In genomic region chr15:89087830-89088604, GRCh38 we compare ENCODE assay signal across 8 cellular contexts. TPM values are rescaled to one million over a fixed set of nuclear protein-coding genes. Genes with fewer than 3 reads are reported as not detected.
DNase-seq lines count a peak whose midpoint lies in the region; ATAC-seq, FAIRE-seq and TF ChIP-seq lines count a peak whose summit lies in the region.

ABHD2 (plus strand) TSS chr15:89088456; CDS start chr15:89116328, 27,872 bp downstream.

- peaks cover 4% of the 10 kb centered on the region for H3K36me3 Mint-ChIP-seq in Calu3 (ENCODE audit: insufficient read depth, unreplicated experiment)
- no peaks in the 10 kb centered on the region for H3K36me3 Mint-ChIP-seq in mesothelial cell of epicardium

- H3K27me3 Mint-ChIP-seq in Calu3 (ENCODE audit: unreplicated experiment) (no peaks in the 10 kb centered on the region), mesothelial cell of epicardium (ENCODE audit: low read depth) (no peaks in the 10 kb centered on the region)

- peak; percentile 99 for FAIRE-seq in endometrium (lab: Jason Lieb, UNC)

- H3K27ac Mint-ChIP-seq in Calu3 (ENCODE audit: unreplicated experiment) (peak within 1 kb of the TSS; percentile 84), mesothelial cell of epicardium (no peak within 1 kb of the TSS)

- intact Hi-C loops in Calu3 (cut with micrococcal nuclease; ENCODE audit: unreplicated experiment), result loop anchor here (1.0 to 2.0 kb wide), 4 partner anchors 17 to 79 kb away; no protein-coding TSS in a partner anchor

- H3K27me3 ChIP-seq in HUES64 (ENCODE audit: insufficient read depth, low read length), result no peaks in the 10 kb centered on the region
- H3K27me3 ChIP-seq in OCI-LY1 (ENCODE audit: insufficient read depth, low read length), result no peaks in the 10 kb centered on the region

- no peak for TF ChIP-seq CTCF in Calu3 (IDR thresholded peaks at IDR 0.05; ENCODE audit: unreplicated experiment)
- TF ChIP-seq CTCF in OCI-LY1 (IDR thresholded peaks at IDR 0.05; ENCODE audit: low read length), result no peak
- no peak for TF ChIP-seq CTCF in mesothelial cell of epicardium (IDR thresholded peaks at IDR 0.05; ENCODE audit: unreplicated experiment)

- DNase-seq in Calu3 (peak; percentile 100), mesothelial cell of epicardium (ENCODE audit: low spot score in 2 of 2, unreplicated experiment in 2 of 2) (peak; percentile 94 to 98)
- DNase-seq in activated CD8-positive, alpha-beta memory T cell treated with anti-CD3 and anti-CD28 coated beads, Interleukin-2, amount 50 U/mL, for 4 hours, result peak; percentile 96
- peak; percentile 94 to 98 for DNase-seq in stimulated activated CD8-positive, alpha-beta memory T cell treated with anti-CD3 and anti-CD28 coated beads, Interleukin-2, amount 100 ng/mL, for 1 hour (ENCODE audit: low read depth in 2 of 2)

- peak within 1 kb of the TSS; percentile 95 for H3K4me2 ChIP-seq in OCI-LY1 (ENCODE audit: low read length)

- H3K27ac ChIP-seq in HUES64 (ENCODE audit: low read depth, low read length), result peak within 1 kb of the TSS; percentile 70
- H3K27ac ChIP-seq in OCI-LY1 (ENCODE audit: low read depth, low read length, poor library complexity, severe bottlenecking), result peak within 1 kb of the TSS; percentile 78

- H3K79me2 ChIP-seq in OCI-LY1 (ENCODE audit: insufficient read depth, low read length), result 0 out of 2 replicates have a peak, but pooled peaks cover 4% of the 10 kb centered on the region

- ATAC-seq in GM21447 (IDR thresholded peaks at IDR 0.05; ENCODE audit: unreplicated experiment), result peak; percentile 95

- BruUV-seq in Calu3 (replicated peaks; lab: Mats Ljungman, UMichigan), result no TSS peak

- CTCF ChIA-PET in Calu3 (lab: Charles Lee), result interaction anchor here (0.8 to 5.2 kb wide), 24 partner anchors 9 to 449 kb away, joined by 3 to 38 read pairs (median 6); partner anchors contain the start of gene ISG20

- no peaks in the 10 kb centered on the region for H3K9me3 Mint-ChIP-seq in Calu3 (ENCODE audit: low read depth, unreplicated experiment)
- no peaks in the 10 kb centered on the region for H3K9me3 Mint-ChIP-seq in mesothelial cell of epicardium

- H3K4me3 ChIP-seq in HUES64 (ENCODE audit: low read length), result peak within 1 kb of the TSS; percentile 79
- H3K4me3 ChIP-seq in OCI-LY1 (ENCODE audit: low read depth, low read length, poor library complexity, severe bottlenecking), result peak within 1 kb of the TSS; percentile 97

- no peaks in the 10 kb centered on the region for H3K9me3 ChIP-seq in HUES64 (ENCODE audit: insufficient read depth, low read depth, low read length)
- H3K9me3 ChIP-seq in OCI-LY1 (ENCODE audit: low read length), result no peaks in the 10 kb centered on the region

- H3K4me3 Mint-ChIP-seq in Calu3 (ENCODE audit: low read depth, unreplicated experiment) (no peak within 1 kb of the TSS), mesothelial cell of epicardium (no peak within 1 kb of the TSS)

- H3K4me1 Mint-ChIP-seq in Calu3 (ENCODE audit: low read depth, unreplicated experiment), result peaks cover 46% of the 10 kb centered on the region
- H3K4me1 Mint-ChIP-seq in mesothelial cell of epicardium, result peaks cover 27% of the 10 kb centered on the region

- H3K9ac ChIP-seq in HUES64 (ENCODE audit: low read depth, low read length), result peak within 1 kb of the TSS; percentile 56
- peak within 1 kb of the TSS; percentile 84 for H3K9ac ChIP-seq in OCI-LY1 (ENCODE audit: low read length)

- H3K9me2 ChIP-seq in OCI-LY1 (ENCODE audit: low read depth, low read length), result no peaks in the 10 kb centered on the region

- peak within 1 kb of the TSS; percentile 81 for H2AFZ ChIP-seq in OCI-LY1 (ENCODE audit: low read length)

- H3K36me3 ChIP-seq in HUES64 (ENCODE audit: insufficient read depth, low read length), result no peaks in the 10 kb centered on the region
- no peaks in the 10 kb centered on the region for H3K36me3 ChIP-seq in OCI-LY1 (ENCODE audit: insufficient read depth, low read length)

- H3K4me1 ChIP-seq in HUES64 (ENCODE audit: insufficient read depth, low read length) (peaks cover 15% of the 10 kb centered on the region), OCI-LY1 (ENCODE audit: insufficient read depth, low read length, severe bottlenecking) (peaks cover 51% of the 10 kb centered on the region)

- 0 out of 2 replicates have a peak, but pooled peaks cover 5% of the 10 kb centered on the region for H3F3A ChIP-seq in OCI-LY1 (ENCODE audit: insufficient read depth, low read length)

- 2% methylated on average over 51 of the region's 51 CpGs for WGBS in HUES64

- no peaks in the 10 kb centered on the region for H4K20me1 ChIP-seq in OCI-LY1 (ENCODE audit: insufficient read depth, low read length)

RNA-seq across cellular contexts. Expression of gene ABHD2, which starts in this region (rescaled TPM):
- total RNA-seq in Calu3 (2022) (300 and 353 TPM in 2 replicates), mesothelial cell of epicardium (33.7 to 39.7 TPM (median 39.1 TPM) in 3 replicates)
- polyA plus RNA-seq in HUES64 (2013, experiment 1 of 2), result 9.1 TPM
- polyA plus RNA-seq in HUES64 (2013, experiment 2 of 2), result 8.4 TPM

Comparison
In these comparisons a context has a peak if more than half of its experiments do, and no peak if none do; other contexts are left out.
1. Peak in every context shown above with its lines: DNase-seq, ATAC-seq, H3K4me3 ChIP-seq and H3K27ac ChIP-seq.